In the genomic region with DNA sequence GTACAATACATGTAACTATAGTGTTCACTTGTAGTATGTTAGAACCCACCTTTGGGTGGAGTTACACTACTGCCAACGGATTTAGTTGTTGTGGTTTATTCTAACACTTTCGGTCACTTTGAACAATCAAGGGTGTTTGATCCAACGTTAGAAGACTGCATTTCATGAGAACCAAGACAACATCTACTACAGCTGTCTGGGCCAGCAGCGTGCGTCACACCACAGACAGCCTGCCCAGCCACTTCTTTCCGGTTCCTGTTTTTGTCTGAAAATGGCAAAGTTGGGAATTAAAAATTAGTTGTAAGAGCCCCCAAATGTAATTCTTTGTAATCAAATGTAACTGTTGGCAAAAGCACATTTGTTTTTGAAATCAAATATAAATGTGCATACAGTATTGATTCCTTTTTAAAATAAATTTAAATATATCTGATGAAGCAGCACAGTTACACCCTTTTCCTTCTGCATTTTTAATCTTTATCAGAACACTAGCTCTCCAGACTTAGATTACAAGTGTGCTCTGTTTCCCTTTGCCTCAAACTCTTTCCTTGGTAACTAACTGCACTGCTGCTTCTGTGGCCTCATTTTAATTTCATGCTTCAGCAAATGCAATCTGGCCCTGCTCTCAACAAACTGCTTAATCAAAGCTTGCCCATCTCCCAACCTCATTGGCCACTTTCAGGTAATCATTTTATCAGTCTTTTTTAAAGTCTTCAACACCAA, we compare ENCODE assay signal across 8 cellular contexts.
DNase-seq lines count a peak whose midpoint lies in the region; ATAC-seq and TF ChIP-seq lines count a peak whose summit lies in the region.

No MANE protein-coding gene starts in this region.

- no peak for TF ChIP-seq POLR2A in tibial nerve (IDR thresholded peaks at IDR 0.05)

- peaks cover 0 to 5% of the 10 kb centered on the region in 2 donors for H3K27me3 Mint-ChIP-seq in natural killer cell treated with Interleukin-12 subunit alpha and Interleukin-12 subunit beta and Interleukin-15 and Interleukin-18, amount 100 ng/mL, for 72 hours
- peaks cover 12% of the 10 kb centered on the region for H3K27me3 Mint-ChIP-seq in chondrocyte (ENCODE audit: low read depth)

- H3K27me3 ChIP-seq in tibial nerve, result no peaks in the 10 kb centered on the region

- TF ChIP-seq CTCF in GM13977 (IDR thresholded peaks at IDR 0.05; ENCODE audit: extremely low read depth, insufficient read depth, missing control alignments) (no peak), tibial nerve (IDR thresholded peaks at IDR 0.05) (no peak), chondrocyte (IDR thresholded peaks at IDR 0.05) (no peak)

- peak overlapping the region; percentile 69 to 80 for H3K27ac Mint-ChIP-seq in natural killer cell treated with Interleukin-12 subunit alpha and Interleukin-12 subunit beta and Interleukin-15 and Interleukin-18, amount 100 ng/mL, for 72 hours
- no peak overlapping the region for H3K27ac Mint-ChIP-seq in chondrocyte (ENCODE audit: unreplicated experiment)

- peak in 1 of 2 donors; percentile 14 for TF ChIP-seq EP300 in tibial nerve (IDR thresholded peaks at IDR 0.05)

- H3K9me3 ChIP-seq in tibial nerve, result no peaks in the 10 kb centered on the region

- no peaks in the 10 kb centered on the region for H3K4me1 ChIP-seq in tibial nerve

- ATAC-seq in HG02798 (IDR thresholded peaks at IDR 0.05; ENCODE audit: poor library complexity, unreplicated experiment), result peak; percentile 92
- ATAC-seq in natural killer cell treated with Interleukin-12 subunit alpha and Interleukin-12 subunit beta and Interleukin-15 and Interleukin-18, amount 100 ng/mL, for 72 hours, result peak; percentile 71 to 92

- DNase-seq in GM13977 (ENCODE audit: low spot score) (peak; percentile 14), OCI-M2 (lab: John Stamatoyannopoulos, UW; ENCODE audit: unreplicated experiment) (peak; percentile 44), tibial nerve (ENCODE audit: low spot score in 2 of 2) (peak in 1 of 2 donors; percentile 19), chondrocyte (ENCODE audit: low spot score) (no peak), HuH-7 (ENCODE audit: low spot score) (no peak)
- peak; percentile 61 for DNase-seq in activated naive CD4-positive, alpha-beta T cell treated with anti-CD3 and anti-CD28 coated beads, Interleukin-2, amount 50 U/mL, for 16 hours
- no peak for DNase-seq in natural killer cell treated with Interleukin-12 subunit alpha and Interleukin-12 subunit beta and Interleukin-15 and Interleukin-18, amount 100 ng/mL, for 72 hours (ENCODE audit: low spot score)

- peak overlapping the region; percentile 72 for H3K4me3 Mint-ChIP-seq in natural killer cell treated with Interleukin-12 subunit alpha and Interleukin-12 subunit beta and Interleukin-15 and Interleukin-18, amount 100 ng/mL, for 72 hours
- no peak overlapping the region for H3K4me3 Mint-ChIP-seq in chondrocyte (ENCODE audit: unreplicated experiment)

- 60 to 61% methylated on average over 6 of the region's 6 CpGs for WGBS in tibial nerve, 2 donors

- H3K27ac ChIP-seq in tibial nerve, result peak overlapping the region in 3 of 4 donors; percentile 15 to 34 (median 17)

- no peak overlapping the region for H3K4me3 ChIP-seq in tibial nerve

- in situ Hi-C loops in GM13977 (cut with MboI; ENCODE audit: low pct_unique_long_range_greater_than_20kb, low sequenced_read_pairs, unreplicated experiment), result no loop called here

- no peaks in the 10 kb centered on the region for H3K36me3 ChIP-seq in tibial nerve

- peaks cover 26 to 37% of the 10 kb centered on the region in 2 donors for H3K4me1 Mint-ChIP-seq in natural killer cell treated with Interleukin-12 subunit alpha and Interleukin-12 subunit beta and Interleukin-15 and Interleukin-18, amount 100 ng/mL, for 72 hours (ENCODE audit: low read depth in 2 of 2)
- no peaks in the 10 kb centered on the region for H3K4me1 Mint-ChIP-seq in chondrocyte (ENCODE audit: low read depth)

- peaks cover 8% of the 10 kb centered on the region for H3K36me3 Mint-ChIP-seq in natural killer cell treated with Interleukin-12 subunit alpha and Interleukin-12 subunit beta and Interleukin-15 and Interleukin-18, amount 100 ng/mL, for 72 hours
- H3K36me3 Mint-ChIP-seq in chondrocyte (ENCODE audit: low read depth), result no peaks in the 10 kb centered on the region

- peaks cover 5% of the 10 kb centered on the region for H3K9me3 Mint-ChIP-seq in natural killer cell treated with Interleukin-12 subunit alpha and Interleukin-12 subunit beta and Interleukin-15 and Interleukin-18, amount 100 ng/mL, for 72 hours
- no peaks in the 10 kb centered on the region for H3K9me3 Mint-ChIP-seq in chondrocyte (ENCODE audit: low read depth)

Comparison
In these comparisons a context has a peak if more than half of its experiments do, and no peak if none do; other contexts are left out.
1. DNase-seq: peak in GM13977 (single experiment), OCI-M2 (single experiment) and activated naive CD4-positive, alpha-beta T cell treated with anti-CD3 and anti-CD28 coated beads, Interleukin-2, amount 50 U/mL, for 16 hours (single experiment); none in natural killer cell treated with Interleukin-12 subunit alpha and Interleukin-12 subunit beta and Interleukin-15 and Interleukin-18, amount 100 ng/mL, for 72 hours (single experiment), chondrocyte (single experiment) and HuH-7 (single experiment).